Comparison of ENCODE assay signal across 1 cellular context in genomic region chr5:12624776-12625560, GRCh38.
A peak's percentile ranks its signal among the peaks of the same experiment; 100 is the strongest.
TF ChIP-seq lines count a peak whose summit lies in the region.

No MANE protein-coding gene starts in this region.

TF ChIP-seq in H1, 55 proteins besides CTCF, POLR2A, EP300 and RAD21:
- TF ChIP-seq E2F6 (IDR thresholded peaks at IDR 0.05) (peak; percentile 6; the same call in 1 of the 2 replicates), NANOG (IDR thresholded peaks at IDR 0.05; ENCODE audit: insufficient read depth, low read depth, low read length, poor library complexity, severe bottlenecking) (no peak), BACH1 (IDR thresholded peaks at IDR 0.05; ENCODE audit: low read length) (no peak), SP1 (IDR thresholded peaks at IDR 0.05; ENCODE audit: low read depth, low read length) (no peak), TBP (IDR thresholded peaks at IDR 0.05; ENCODE audit: low read depth, low read length) (peak; percentile 43; the same call in 1 of the 2 replicates), SIX5 (IDR thresholded peaks at IDR 0.05; ENCODE audit: low read depth, low read length) (no peak), BRCA1 (IDR thresholded peaks at IDR 0.05; ENCODE audit: low read depth, low read length) (no peak), MAX (IDR thresholded peaks at IDR 0.05) (no peak; the same call in 1 of the 2 replicates), CHD1 (IDR thresholded peaks at IDR 0.05; ENCODE audit: low read depth, low read length) (no peak), SIN3A (conservative IDR thresholded peaks at IDR 0.05 in 1 of 2, IDR thresholded peaks at IDR 0.05 in 1 of 2; ENCODE audit: low read depth in 1 of 2, low read length in 2 of 2) (no peak), TAF1 (IDR thresholded peaks at IDR 0.05; ENCODE audit: low read depth, low read length) (peak; percentile 48; the same call in 1 of the 2 replicates), ASH2L (IDR thresholded peaks at IDR 0.05; ENCODE audit: low read length) (no peak), ATF2 (IDR thresholded peaks at IDR 0.05; ENCODE audit: low read length) (no peak), RXRA (IDR thresholded peaks at IDR 0.05; ENCODE audit: insufficient read depth, low read depth, low read length) (no peak), CHD7 (IDR thresholded peaks at IDR 0.05; ENCODE audit: insufficient replicate concordance, low read length) (no peak), EZH2 (IDR thresholded peaks at IDR 0.05; ENCODE audit: low read depth, low read length, severe bottlenecking) (no peak), SUZ12 (IDR thresholded peaks at IDR 0.05; ENCODE audit: low read length) (no peak), POU5F1 (IDR thresholded peaks at IDR 0.05; ENCODE audit: low read depth, low read length) (no peak), SP4 (IDR thresholded peaks at IDR 0.05; ENCODE audit: low read length) (no peak), TCF12 (IDR thresholded peaks at IDR 0.05; ENCODE audit: low read depth, low read length) (no peak)
